1 cellular context compared by ENCODE assay signal in the genomic region with DNA sequence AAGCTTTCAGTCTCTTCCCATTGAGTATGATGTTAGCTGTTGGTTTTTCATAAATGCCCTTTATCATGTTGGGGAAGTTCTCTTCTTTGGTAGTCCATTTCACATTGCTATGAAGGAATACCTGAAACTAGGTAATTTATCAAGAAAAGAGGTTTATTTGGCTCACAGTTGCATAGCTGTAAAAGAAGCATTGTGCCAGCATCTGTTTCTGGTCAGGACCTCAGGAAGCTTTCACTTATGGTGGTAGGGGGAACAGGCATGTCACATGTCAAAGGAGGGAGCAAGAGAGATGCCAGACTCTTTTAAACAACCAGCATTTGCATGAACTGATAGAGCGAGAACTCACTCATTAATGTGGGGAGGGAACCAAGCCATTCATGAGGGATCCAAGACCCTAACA.
A peak's percentile ranks its signal among the peaks of the same experiment; 100 is the strongest.
TF ChIP-seq lines count a peak whose summit lies in the region.

No MANE protein-coding gene starts in this region.

TF ChIP-seq in K562, 482 proteins besides CTCF, POLR2A, EP300 and RAD21:
- TF ChIP-seq, protein P1, sequence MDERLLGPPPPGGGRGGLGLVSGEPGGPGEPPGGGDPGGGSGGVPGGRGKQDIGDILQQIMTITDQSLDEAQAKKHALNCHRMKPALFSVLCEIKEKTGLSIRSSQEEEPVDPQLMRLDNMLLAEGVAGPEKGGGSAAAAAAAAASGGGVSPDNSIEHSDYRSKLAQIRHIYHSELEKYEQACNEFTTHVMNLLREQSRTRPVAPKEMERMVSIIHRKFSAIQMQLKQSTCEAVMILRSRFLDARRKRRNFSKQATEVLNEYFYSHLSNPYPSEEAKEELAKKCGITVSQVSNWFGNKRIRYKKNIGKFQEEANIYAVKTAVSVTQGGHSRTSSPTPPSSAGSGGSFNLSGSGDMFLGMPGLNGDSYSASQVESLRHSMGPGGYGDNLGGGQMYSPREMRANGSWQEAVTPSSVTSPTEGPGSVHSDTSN (CRISPR knock-in tag; IDR thresholded peaks at IDR 0.05; ENCODE audit: low read depth), result no peak
- TF ChIP-seq, protein P1 (tag; conservative IDR thresholded peaks at IDR 0.05; ENCODE audit: low read depth), result no peak
- no peak for TF ChIP-seq ZNF197 (CRISPR knock-in tag; IDR thresholded peaks at IDR 0.05; ENCODE audit: low read depth)
- no peak for TF ChIP-seq USF2 (CRISPR knock-in tag; IDR thresholded peaks at IDR 0.05)
- TF ChIP-seq TRIM28 (IDR thresholded peaks at IDR 0.05), result 0 out of 2 replicates have a peak, but pooled peaks have one; percentile 33
- TF ChIP-seq ZNF316 (IDR thresholded peaks at IDR 0.05), result 0 out of 2 replicates have a peak, but pooled peaks have one; percentile 9
- no peak for TF ChIP-seq ZKSCAN8 (CRISPR knock-in tag; IDR thresholded peaks at IDR 0.05)
- no peak for TF ChIP-seq STAT5A (IDR thresholded peaks at IDR 0.05; ENCODE audit: borderline replicate concordance, low read length)
- TF ChIP-seq CBX3 (IDR thresholded peaks at IDR 0.05; ENCODE audit: borderline replicate concordance in 1 of 2, low read length in 2 of 2), result peak in 1 of 2 experiments; percentile 62; a peak in 1 of 3 replicates
- TF ChIP-seq ZNF766 (CRISPR knock-in tag; conservative IDR thresholded peaks at IDR 0.05), result peak; percentile 94
- TF ChIP-seq TAF1 (IDR thresholded peaks at IDR 0.05; ENCODE audit: control insufficient read depth, extremely low read depth, insufficient read depth, low read length, severe bottlenecking), result no peak
- no peak for TF ChIP-seq CUX1 (CRISPR knock-in tag; IDR thresholded peaks at IDR 0.05)
TF ChIP-seq in K562: peak in this region for 4.
